ENCODE assay signal across 8 cellular contexts in the genomic region with DNA sequence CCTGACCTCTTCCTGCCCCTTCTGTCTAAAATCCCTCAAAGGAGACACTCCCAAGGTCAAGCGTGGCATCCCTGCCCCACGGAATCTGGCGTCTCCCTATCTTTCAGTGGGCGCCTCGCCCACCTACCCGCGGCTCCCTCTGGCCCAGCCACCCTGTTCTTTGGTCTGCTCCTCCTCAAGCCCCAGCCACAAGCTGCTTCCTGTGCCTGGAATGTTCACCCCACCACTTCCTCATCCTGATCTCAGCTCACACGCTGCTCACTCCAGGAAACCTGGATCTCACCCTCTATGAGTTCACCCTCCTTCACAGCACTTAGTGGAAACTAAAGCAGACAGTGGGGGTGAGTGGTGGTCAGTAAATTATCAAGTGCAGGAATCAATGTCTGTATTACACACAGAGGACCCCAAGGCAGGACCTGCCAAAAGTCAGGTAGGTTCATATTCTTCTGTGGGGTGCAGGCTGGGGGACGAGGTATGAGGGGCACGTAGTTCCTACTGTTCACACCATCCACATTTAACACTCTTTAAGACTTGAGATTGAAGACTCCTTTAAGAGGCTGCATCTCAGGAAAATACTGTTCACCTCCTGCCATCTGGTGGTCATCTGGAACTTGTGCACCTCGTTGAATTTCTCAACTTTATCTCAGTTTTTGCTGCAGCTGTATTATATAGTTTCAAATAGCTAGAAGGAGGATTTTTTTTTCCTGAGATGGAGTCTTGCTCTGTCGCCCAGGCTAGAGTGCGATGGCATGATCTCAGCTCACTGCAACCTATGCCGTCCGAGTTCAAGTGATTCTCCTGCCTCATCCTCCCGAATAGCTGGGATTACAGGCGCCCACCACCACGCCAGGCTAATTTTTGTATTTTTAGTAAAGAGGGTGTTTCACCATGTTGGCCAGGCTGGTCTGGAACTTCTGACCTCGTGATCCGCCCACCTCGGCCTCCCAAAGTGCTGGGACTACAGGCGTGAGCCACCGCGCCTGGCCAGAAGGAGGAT.
DNase-seq lines count a peak whose midpoint lies in the region; ATAC-seq and TF ChIP-seq lines count a peak whose summit lies in the region.

No MANE protein-coding gene starts in this region.

- no peak overlapping the region for H3K27ac Mint-ChIP-seq in HFFc6

- peak; percentile 26 for DNase-seq in stimulated activated CD4-positive, alpha-beta T cell treated with anti-CD3 and anti-CD28 coated beads, Interleukin-15, amount 100 ng/mL, for 24 hours
- no peak for DNase-seq in stimulated activated CD4-positive, alpha-beta T cell treated with anti-CD3 and anti-CD28 coated beads, Interleukin-12 subunit alpha, Interleukin-12 subunit beta, amount 100 ng/mL, for 4 hours
- DNase-seq in HFFc6 = peak; percentile 58
- DNase-seq in NCI-H82 treated with DMSO at 0.1 percent for 48 hours (lab: John Stamatoyannopoulos, UW; ENCODE audit: unreplicated experiment) = peak; percentile 11
- DNase-seq in mammary epithelial cell = peak; percentile 46
- peak; percentile 81 for DNase-seq in kidney tubule cell (ENCODE audit: low spot score)
- no peak for DNase-seq in upper lobe of right lung
- no peak for DNase-seq in stimulated activated CD4-positive, alpha-beta T cell treated with anti-CD3 and anti-CD28 coated beads, Interleukin-2, amount 100 ng/mL, for 24 hours

- no peaks in the 10 kb centered on the region for H3K36me3 ChIP-seq in mammary epithelial cell (ENCODE audit: insufficient read depth, low read length)
- H3K36me3 ChIP-seq in upper lobe of right lung = no peaks in the 10 kb centered on the region

- H3K27me3 ChIP-seq in mammary epithelial cell (ENCODE audit: insufficient read depth, low read length) (no peaks in the 10 kb centered on the region), upper lobe of right lung (no peaks in the 10 kb centered on the region)

- BruUV-seq in mammary epithelial cell (replicated peaks; lab: Mats Ljungman, UMichigan) = no TSS peak

- H3K4me3 ChIP-seq in mammary epithelial cell (replicated peaks in 1 of 3; ENCODE audit: insufficient read depth in 1 of 3, low read depth in 2 of 3, low read length in 3 of 3) (no peak overlapping the region), upper lobe of right lung (no peak overlapping the region)

- peaks cover 16% of the 10 kb centered on the region for H3K4me1 ChIP-seq in mammary epithelial cell (ENCODE audit: insufficient read depth, low read length)
- H3K4me1 ChIP-seq in upper lobe of right lung = no peaks in the 10 kb centered on the region

- H3K27me3 Mint-ChIP-seq in HFFc6 (ENCODE audit: insufficient read depth) = peaks cover 21% of the 10 kb centered on the region

- peaks cover 6% of the 10 kb centered on the region for H3K4me1 Mint-ChIP-seq in HFFc6 (ENCODE audit: low read depth)

- H2AFZ ChIP-seq in mammary epithelial cell (ENCODE audit: low read depth, low read length) = peak overlapping the region; percentile 62

- no peaks in the 10 kb centered on the region for H4K20me1 ChIP-seq in mammary epithelial cell (ENCODE audit: insufficient read depth, low read length)

- in situ Hi-C loops in mammary epithelial cell (cut with MboI; ENCODE audit: low sequenced_read_pairs in 2 of 2) = loop anchor here in 1 of 2 donors (10.0 to 25.0 kb wide), 2 partner anchors 562 to 1395 kb away; no protein-coding TSS in a partner anchor

- no peaks in the 10 kb centered on the region for H3K9me3 ChIP-seq in mammary epithelial cell (replicated peaks; ENCODE audit: insufficient read depth, low read length)
- no peaks in the 10 kb centered on the region for H3K9me3 ChIP-seq in upper lobe of right lung

- no peaks in the 10 kb centered on the region for H3K9me3 Mint-ChIP-seq in HFFc6

- H3K9ac ChIP-seq in mammary epithelial cell (ENCODE audit: insufficient read depth, low read length) = no peak overlapping the region

- dilution Hi-C loops in mammary epithelial cell (cut with HindIII; ENCODE audit: low sequenced_read_pairs) = no loop called here

- no peaks in the 10 kb centered on the region for H3K79me2 ChIP-seq in mammary epithelial cell (ENCODE audit: insufficient read depth, low read length)

- intact Hi-C loops in mammary epithelial cell (cut with micrococcal nuclease) = loop anchor here (1.0 to 5.0 kb wide), 4 partner anchors 195 to 1400 kb away; no protein-coding TSS in a partner anchor
- intact Hi-C loops in upper lobe of right lung (cut with DNase I) = no loop called here

- H3K4me2 ChIP-seq in mammary epithelial cell (ENCODE audit: insufficient read depth, low read depth, low read length) = no peak overlapping the region

- CTCF ChIA-PET in mammary epithelial cell (lab: Charles Lee; ENCODE audit: low non-redundant PET) = interaction anchor here (0.6 to 0.7 kb wide), 3 partner anchors 564 to 1399 kb away, joined by 3 to 4 read pairs (median 3); no protein-coding TSS in a partner anchor

- ATAC-seq in upper lobe of right lung = peak; percentile 53

- no peak overlapping the region for H3K4me3 Mint-ChIP-seq in HFFc6

- H3K27ac ChIP-seq in mammary epithelial cell (ENCODE audit: insufficient read depth, low read depth, low read length) (no peak overlapping the region), upper lobe of right lung (no peak overlapping the region)

- TF ChIP-seq CTCF in HFFc6 (IDR thresholded peaks at IDR 0.05) (peak; percentile 83), mammary epithelial cell (conservative IDR thresholded peaks at IDR 0.05 in 1 of 2, IDR thresholded peaks at IDR 0.05 in 1 of 2; ENCODE audit: extremely low read depth in 1 of 2, insufficient read depth in 1 of 2, low read depth in 1 of 2, low read length in 2 of 2) (peak; percentile 72 to 75), upper lobe of right lung (IDR thresholded peaks at IDR 0.05) (peak; percentile 68)

- WGBS in mammary epithelial cell (ENCODE audit: low coverage, missing lambda C conversion rate) = 56% methylated on average over 16 of the region's 24 CpGs

- no peaks in the 10 kb centered on the region for H3K36me3 Mint-ChIP-seq in HFFc6 (ENCODE audit: low read depth)

Comparison
In these comparisons a context has a peak if more than half of its experiments do, and no peak if none do; other contexts are left out.
1. DNase-seq: peak in stimulated activated CD4-positive, alpha-beta T cell treated with anti-CD3 and anti-CD28 coated beads, Interleukin-15, amount 100 ng/mL, for 24 hours (single experiment), HFFc6 (single experiment), NCI-H82 treated with DMSO at 0.1 percent for 48 hours (single experiment), mammary epithelial cell (single experiment) and kidney tubule cell (single experiment); none in stimulated activated CD4-positive, alpha-beta T cell treated with anti-CD3 and anti-CD28 coated beads, Interleukin-12 subunit alpha, Interleukin-12 subunit beta, amount 100 ng/mL, for 4 hours (single experiment), upper lobe of right lung (single experiment) and stimulated activated CD4-positive, alpha-beta T cell treated with anti-CD3 and anti-CD28 coated beads, Interleukin-2, amount 100 ng/mL, for 24 hours (0 of 2).
2. Peak in every context shown above with its lines, with median percentiles within 50 percentile points of each other: CTCF ChIP-seq.